19 cellular contexts compared by ENCODE assay signal in genomic region chr3:50257990-50258389, GRCh38. TPM values are rescaled to one million over a fixed set of nuclear protein-coding genes. Genes with fewer than 3 reads are reported as not detected.
A peak's percentile ranks its signal among the peaks of the same experiment; 100 is the strongest.
DNase-seq lines count a peak whose midpoint lies in the region; ATAC-seq and TF ChIP-seq lines count a peak whose summit lies in the region.
"Had no signal": no experiment of that assay in that cellular context is flagged by ENCODE, and none has a peak within 500 bp of the region (broad histone marks: within the 10 kb centered on the region; RNA-seq: fewer than 3 reads in every experiment).

No MANE protein-coding gene starts in this region.

- H3K9me3 ChIP-seq in suprapubic skin = no peaks in the 10 kb centered on the region
- H3K9me3 ChIP-seq: A549 had no signal

- TF ChIP-seq CTCF in nephron (IDR thresholded peaks at IDR 0.05; ENCODE audit: unreplicated experiment in 3 of 3) = no peak
- TF ChIP-seq CTCF in suprapubic skin (IDR thresholded peaks at IDR 0.05) = no peak

- H3K9me3 Mint-ChIP-seq in activated T-cell treated with anti-CD3 and anti-CD28 coated beads, Interleukin-2, amount 50 U/mL, for 24 hours = no peaks in the 10 kb centered on the region
- H3K9me3 Mint-ChIP-seq in activated T-cell treated with anti-CD3 and anti-CD28 coated beads, Interleukin-2, amount 50 U/mL, for 72 hours = peaks cover 0 to 3% of the 10 kb centered on the region in 2 donors
- no peaks in the 10 kb centered on the region for H3K9me3 Mint-ChIP-seq in nephron
- H3K9me3 Mint-ChIP-seq: activated T-cell treated with anti-CD3 and anti-CD28 coated beads, Interleukin-2, amount 50 U/mL, for 4 hours; naive B cell had no signal

- no peaks in the 10 kb centered on the region for H3K27me3 Mint-ChIP-seq in activated T-cell treated with anti-CD3 and anti-CD28 coated beads, Interleukin-2, amount 50 U/mL, for 24 hours
- no peaks in the 10 kb centered on the region for H3K27me3 Mint-ChIP-seq in activated T-cell treated with anti-CD3 and anti-CD28 coated beads, Interleukin-2, amount 50 U/mL, for 72 hours (ENCODE audit: low read depth)
- H3K27me3 Mint-ChIP-seq in nephron (ENCODE audit: low read depth) = no peaks in the 10 kb centered on the region
- H3K27me3 Mint-ChIP-seq: naive B cell, T-helper 17 cell had no signal

- H3K27me3 ChIP-seq in suprapubic skin = no peaks in the 10 kb centered on the region

- no peak for TF ChIP-seq EP300 in suprapubic skin (IDR thresholded peaks at IDR 0.05)

- no peak for TF ChIP-seq POLR2A in suprapubic skin (IDR thresholded peaks at IDR 0.05)

- H3K4me3 ChIP-seq in suprapubic skin = no peak overlapping the region
- H3K4me3 ChIP-seq: A549 had no signal

- H3K4me1 ChIP-seq in suprapubic skin = peaks cover 60% of the 10 kb centered on the region

- H3K27ac ChIP-seq in cingulate gyrus (ENCODE audit: low read depth, low read length) (peak overlapping the region; percentile 88), suprapubic skin (peak overlapping the region; percentile 45)
- H3K27ac ChIP-seq: A549 had no signal

- H3K36me3 Mint-ChIP-seq in activated T-cell treated with anti-CD3 and anti-CD28 coated beads, Interleukin-2, amount 50 U/mL, for 24 hours (ENCODE audit: low read depth) = peaks cover 64% of the 10 kb centered on the region
- peaks cover 12 to 16% of the 10 kb centered on the region in 2 donors for H3K36me3 Mint-ChIP-seq in activated T-cell treated with anti-CD3 and anti-CD28 coated beads, Interleukin-2, amount 50 U/mL, for 72 hours (ENCODE audit: insufficient read depth in 2 of 2)
- peaks cover 20% of the 10 kb centered on the region for H3K36me3 Mint-ChIP-seq in nephron (ENCODE audit: low read depth)
- H3K36me3 Mint-ChIP-seq: naive B cell had no signal

- H3K27ac Mint-ChIP-seq in activated T-cell treated with anti-CD3 and anti-CD28 coated beads, Interleukin-2, amount 50 U/mL, for 24 hours = peak overlapping the region; percentile 22
- no peak overlapping the region for H3K27ac Mint-ChIP-seq in activated T-cell treated with anti-CD3 and anti-CD28 coated beads, Interleukin-2, amount 50 U/mL, for 72 hours
- peak overlapping the region in 2 of 3 experiments; percentile 96 to 99 for H3K27ac Mint-ChIP-seq in nephron

- DNase-seq in activated T-cell treated with anti-CD3 and anti-CD28 coated beads, Interleukin-2, amount 50 U/mL, for 24 hours = no peak
- no peak for DNase-seq in activated T-cell treated with anti-CD3 and anti-CD28 coated beads, Interleukin-2, amount 50 U/mL, for 72 hours
- DNase-seq in suprapubic skin (ENCODE audit: low spot score in 2 of 2) (no peak), SK-N-DZ (ENCODE audit: low spot score) (no peak), left lobe of liver (ENCODE audit: low spot score) (no peak)
- DNase-seq: activated CD4-positive, alpha-beta T cell treated with anti-CD3 and anti-CD28 coated beads for 4 hours; activated T-cell treated with anti-CD3 and anti-CD28 coated beads, Interleukin-2, amount 50 U/mL, for 4 hours; effector CD4-positive, alpha-beta T cell; GF-D8; kidney; naive B cell; NCI-H774; stimulated activated naive CD8-positive, alpha-beta T cell treated with anti-CD3 and anti-CD28 coated beads, Interleukin-15, Interleukin-2, amounts not matched to agents 100 U/mL and 50 U/mL, for 24 hours; T-helper 17 cell had no signal

- no peak overlapping the region for H3K4me3 Mint-ChIP-seq in activated T-cell treated with anti-CD3 and anti-CD28 coated beads, Interleukin-2, amount 50 U/mL, for 24 hours
- no peak overlapping the region for H3K4me3 Mint-ChIP-seq in activated T-cell treated with anti-CD3 and anti-CD28 coated beads, Interleukin-2, amount 50 U/mL, for 72 hours
- no peak overlapping the region for H3K4me3 Mint-ChIP-seq in nephron
- H3K4me3 Mint-ChIP-seq: activated T-cell treated with anti-CD3 and anti-CD28 coated beads, Interleukin-2, amount 50 U/mL, for 4 hours; T-helper 17 cell had no signal

- 80% methylated on average over 9 of the region's 11 CpGs for WGBS in suprapubic skin

- no peak for ATAC-seq in activated T-cell treated with anti-CD3 and anti-CD28 coated beads, Interleukin-2, amount 50 U/mL, for 72 hours (replicated peaks in 1 of 2)
- no peak for ATAC-seq in left lobe of liver
- ATAC-seq in GM21786 (IDR thresholded peaks at IDR 0.05; ENCODE audit: unreplicated experiment) = no peak
- ATAC-seq: A549; activated T-cell treated with anti-CD3 and anti-CD28 coated beads, Interleukin-2, amount 50 U/mL, for 4 hours; sciatic nerve; stimulated activated naive CD8-positive, alpha-beta T cell treated with anti-CD3 and anti-CD28 coated beads, Interleukin-15, Interleukin-2, amounts not matched to agents 100 U/mL and 50 U/mL, for 24 hours; T-helper 17 cell had no signal

- H3K4me1 Mint-ChIP-seq in activated T-cell treated with anti-CD3 and anti-CD28 coated beads, Interleukin-2, amount 50 U/mL, for 24 hours (ENCODE audit: low read depth) = peaks cover 8% of the 10 kb centered on the region
- H3K4me1 Mint-ChIP-seq in activated T-cell treated with anti-CD3 and anti-CD28 coated beads, Interleukin-2, amount 50 U/mL, for 72 hours (ENCODE audit: low read depth) = peaks cover 22% of the 10 kb centered on the region
- peaks cover 39% of the 10 kb centered on the region for H3K4me1 Mint-ChIP-seq in nephron

- peaks cover 26% of the 10 kb centered on the region for H3K36me3 ChIP-seq in suprapubic skin

RNA-seq across cellular contexts. Expression of gene SEMA3B, which starts 11.0 kb away (rescaled TPM):
- total RNA-seq in activated T-cell treated with anti-CD3 and anti-CD28 coated beads, Interleukin-2, amount 50 U/mL, for 72 hours = 1 to 10 TPM; 1.9 to 3.3 TPM
- 1 to 10 TPM; 2.9 to 5.2 (median 4.1) TPM for total RNA-seq in suprapubic skin
- 0.92 and 2.3 TPM in 2 replicates for polyA plus RNA-seq in SK-N-DZ (2014; cell fraction: cytosol; rRNA removed)
- 10.7 and 12.1 TPM in 2 replicates for polyA plus RNA-seq in SK-N-DZ (2014; cell fraction: nucleus; rRNA removed)
- 5.7 TPM for total RNA-seq in left lobe of liver

RNA-seq across cellular contexts. Expression of gene LSMEM2, which starts 20.9 kb away (rescaled TPM):
- under 1 TPM in 1 of 2 donors, not detected in 1; 0.26 TPM for total RNA-seq in activated T-cell treated with anti-CD3 and anti-CD28 coated beads, Interleukin-2, amount 50 U/mL, for 72 hours
- under 1 TPM in 1 of 4 donors, not detected in 3; 0.30 TPM for total RNA-seq in suprapubic skin
- 0.09 TPM in 1 of 2 replicates, not detected in the other for polyA plus RNA-seq in SK-N-DZ (2014; cell fraction: cytosol; rRNA removed)
- not detected in 2 replicates for polyA plus RNA-seq in SK-N-DZ (2014; cell fraction: nucleus; rRNA removed)
- total RNA-seq in left lobe of liver = not detected
- total RNA-seq: T-helper 17 cell had no signal

RNA-seq across cellular contexts. Expression of gene GNAI2, which starts 22.0 kb away (rescaled TPM):
- 100 to 1,000 TPM; 263 to 272 TPM for total RNA-seq in activated T-cell treated with anti-CD3 and anti-CD28 coated beads, Interleukin-2, amount 50 U/mL, for 72 hours
- total RNA-seq in suprapubic skin (10 to 100 TPM; 70.9 to 91.3 (median 76.7) TPM), left lobe of liver (115 TPM)
- 52.3 and 58.3 TPM in 2 replicates for polyA plus RNA-seq in SK-N-DZ (2014; cell fraction: cytosol; rRNA removed)
- polyA plus RNA-seq in SK-N-DZ (2014; cell fraction: nucleus; rRNA removed) = 39.3 and 43.2 TPM in 2 replicates

RNA-seq across cellular contexts. Expression of gene IFRD2, which starts 34.2 kb away (rescaled TPM):
- total RNA-seq in activated T-cell treated with anti-CD3 and anti-CD28 coated beads, Interleukin-2, amount 50 U/mL, for 72 hours = 10 to 100 TPM; 56.3 to 62.1 TPM
- total RNA-seq in suprapubic skin = 10 to 100 TPM; 56.3 to 84.9 (median 75.2) TPM
- 72.9 and 84.0 TPM in 2 replicates for polyA plus RNA-seq in SK-N-DZ (2014; cell fraction: cytosol; rRNA removed)
- 268 and 286 TPM in 2 replicates for polyA plus RNA-seq in SK-N-DZ (2014; cell fraction: nucleus; rRNA removed)
- 63.8 TPM for total RNA-seq in left lobe of liver

RNA-seq across cellular contexts. Expression of gene HYAL3, which starts 41.2 kb away (rescaled TPM):
- 1 to 10 TPM; 6.7 to 7.1 TPM for total RNA-seq in activated T-cell treated with anti-CD3 and anti-CD28 coated beads, Interleukin-2, amount 50 U/mL, for 72 hours
- total RNA-seq in suprapubic skin (1 to 10 TPM; 2.5 to 7.8 (median 6.1) TPM), left lobe of liver (2.9 TPM)
- polyA plus RNA-seq in SK-N-DZ (2014; cell fraction: cytosol; rRNA removed) = 0.64 and 1.2 TPM in 2 replicates
- polyA plus RNA-seq in SK-N-DZ (2014; cell fraction: nucleus; rRNA removed) = 3.7 and 6.2 TPM in 2 replicates
